Comparison of ENCODE assay signal across 15 cellular contexts in genomic region chr12:112368856-112369255, GRCh38.
"Had no signal": no experiment of that assay in that cellular context is flagged by ENCODE, and none has a peak within 500 bp of the region (broad histone marks: within the 10 kb centered on the region; RNA-seq: fewer than 3 reads in every experiment).

No MANE protein-coding gene starts in this region.

- ATAC-seq: stimulated activated naive CD8-positive, alpha-beta T cell treated with anti-CD3 and anti-CD28 coated beads, Interleukin-15, amount 100 ng/mL, for 72 hours had no signal

- H3K9me3 Mint-ChIP-seq: activated naive CD8-positive, alpha-beta T cell treated with anti-CD3 and anti-CD28 coated beads for 36 hours; immature natural killer cell; memory B cell; nephron progenitor cell; stimulated activated naive CD8-positive, alpha-beta T cell treated with anti-CD3 and anti-CD28 coated beads, Interleukin-15, amount 100 ng/mL, for 72 hours had no signal

- H3K4me3 ChIP-seq: coronary artery had no signal

- H3K4me3 Mint-ChIP-seq: activated naive CD8-positive, alpha-beta T cell treated with anti-CD3 and anti-CD28 coated beads for 36 hours; immature natural killer cell; memory B cell; nephron progenitor cell; stimulated activated naive CD8-positive, alpha-beta T cell treated with anti-CD3 and anti-CD28 coated beads, Interleukin-15, amount 100 ng/mL, for 72 hours had no signal

- H3K27ac ChIP-seq: coronary artery, epithelial cell of prostate had no signal

- H3K36me3 Mint-ChIP-seq: activated naive CD8-positive, alpha-beta T cell treated with anti-CD3 and anti-CD28 coated beads for 36 hours; immature natural killer cell had no signal

- DNase-seq: activated CD4-positive, alpha-beta T cell treated with anti-CD3 and anti-CD28 coated beads, Interleukin-2, amount 50 U/mL, for 48 hours; activated CD4-positive, CD25-positive, alpha-beta regulatory T cell treated with anti-CD3 and anti-CD28 coated beads, Interleukin-2, amount 50 U/mL, for 72 hours; activated gamma-delta T cell treated with Interleukin-2 at 50 U/mL for 16 hours; activated naive CD8-positive, alpha-beta T cell treated with anti-CD3 and anti-CD28 coated beads for 36 hours; activated T-cell treated with anti-CD3 and anti-CD28 coated beads, Interleukin-2, amount 50 U/mL, for 48 hours; effector CD8-positive, alpha-beta T cell; immature natural killer cell; left cardiac atrium; nephron progenitor cell; SK-N-SH; stimulated activated CD4-positive, alpha-beta T cell treated with anti-CD3 and anti-CD28 coated beads, Interleukin-4, amount 100 ng/mL, for 4 hours; stimulated activated naive CD8-positive, alpha-beta T cell treated with anti-CD3 and anti-CD28 coated beads, Interleukin-15, amount 100 ng/mL, for 72 hours had no signal

- H3K27me3 Mint-ChIP-seq: activated naive CD8-positive, alpha-beta T cell treated with anti-CD3 and anti-CD28 coated beads for 36 hours; memory B cell; stimulated activated naive CD8-positive, alpha-beta T cell treated with anti-CD3 and anti-CD28 coated beads, Interleukin-15, amount 100 ng/mL, for 72 hours had no signal

- H3K27ac Mint-ChIP-seq: activated naive CD8-positive, alpha-beta T cell treated with anti-CD3 and anti-CD28 coated beads for 36 hours; immature natural killer cell; memory B cell; nephron progenitor cell; stimulated activated naive CD8-positive, alpha-beta T cell treated with anti-CD3 and anti-CD28 coated beads, Interleukin-15, amount 100 ng/mL, for 72 hours had no signal

- H3K9me3 ChIP-seq: SK-N-SH had no signal
